Comparison of ENCODE assay signal across 1 cellular context in genomic region chr2:16168506-16169264, GRCh38.
TF ChIP-seq lines count a peak whose summit lies in the region.

No MANE protein-coding gene starts in this region.

TF ChIP-seq in GM23338, 12 proteins besides CTCF, POLR2A, EP300 and RAD21 (continued from another document):
- TF ChIP-seq, protein P1, sequence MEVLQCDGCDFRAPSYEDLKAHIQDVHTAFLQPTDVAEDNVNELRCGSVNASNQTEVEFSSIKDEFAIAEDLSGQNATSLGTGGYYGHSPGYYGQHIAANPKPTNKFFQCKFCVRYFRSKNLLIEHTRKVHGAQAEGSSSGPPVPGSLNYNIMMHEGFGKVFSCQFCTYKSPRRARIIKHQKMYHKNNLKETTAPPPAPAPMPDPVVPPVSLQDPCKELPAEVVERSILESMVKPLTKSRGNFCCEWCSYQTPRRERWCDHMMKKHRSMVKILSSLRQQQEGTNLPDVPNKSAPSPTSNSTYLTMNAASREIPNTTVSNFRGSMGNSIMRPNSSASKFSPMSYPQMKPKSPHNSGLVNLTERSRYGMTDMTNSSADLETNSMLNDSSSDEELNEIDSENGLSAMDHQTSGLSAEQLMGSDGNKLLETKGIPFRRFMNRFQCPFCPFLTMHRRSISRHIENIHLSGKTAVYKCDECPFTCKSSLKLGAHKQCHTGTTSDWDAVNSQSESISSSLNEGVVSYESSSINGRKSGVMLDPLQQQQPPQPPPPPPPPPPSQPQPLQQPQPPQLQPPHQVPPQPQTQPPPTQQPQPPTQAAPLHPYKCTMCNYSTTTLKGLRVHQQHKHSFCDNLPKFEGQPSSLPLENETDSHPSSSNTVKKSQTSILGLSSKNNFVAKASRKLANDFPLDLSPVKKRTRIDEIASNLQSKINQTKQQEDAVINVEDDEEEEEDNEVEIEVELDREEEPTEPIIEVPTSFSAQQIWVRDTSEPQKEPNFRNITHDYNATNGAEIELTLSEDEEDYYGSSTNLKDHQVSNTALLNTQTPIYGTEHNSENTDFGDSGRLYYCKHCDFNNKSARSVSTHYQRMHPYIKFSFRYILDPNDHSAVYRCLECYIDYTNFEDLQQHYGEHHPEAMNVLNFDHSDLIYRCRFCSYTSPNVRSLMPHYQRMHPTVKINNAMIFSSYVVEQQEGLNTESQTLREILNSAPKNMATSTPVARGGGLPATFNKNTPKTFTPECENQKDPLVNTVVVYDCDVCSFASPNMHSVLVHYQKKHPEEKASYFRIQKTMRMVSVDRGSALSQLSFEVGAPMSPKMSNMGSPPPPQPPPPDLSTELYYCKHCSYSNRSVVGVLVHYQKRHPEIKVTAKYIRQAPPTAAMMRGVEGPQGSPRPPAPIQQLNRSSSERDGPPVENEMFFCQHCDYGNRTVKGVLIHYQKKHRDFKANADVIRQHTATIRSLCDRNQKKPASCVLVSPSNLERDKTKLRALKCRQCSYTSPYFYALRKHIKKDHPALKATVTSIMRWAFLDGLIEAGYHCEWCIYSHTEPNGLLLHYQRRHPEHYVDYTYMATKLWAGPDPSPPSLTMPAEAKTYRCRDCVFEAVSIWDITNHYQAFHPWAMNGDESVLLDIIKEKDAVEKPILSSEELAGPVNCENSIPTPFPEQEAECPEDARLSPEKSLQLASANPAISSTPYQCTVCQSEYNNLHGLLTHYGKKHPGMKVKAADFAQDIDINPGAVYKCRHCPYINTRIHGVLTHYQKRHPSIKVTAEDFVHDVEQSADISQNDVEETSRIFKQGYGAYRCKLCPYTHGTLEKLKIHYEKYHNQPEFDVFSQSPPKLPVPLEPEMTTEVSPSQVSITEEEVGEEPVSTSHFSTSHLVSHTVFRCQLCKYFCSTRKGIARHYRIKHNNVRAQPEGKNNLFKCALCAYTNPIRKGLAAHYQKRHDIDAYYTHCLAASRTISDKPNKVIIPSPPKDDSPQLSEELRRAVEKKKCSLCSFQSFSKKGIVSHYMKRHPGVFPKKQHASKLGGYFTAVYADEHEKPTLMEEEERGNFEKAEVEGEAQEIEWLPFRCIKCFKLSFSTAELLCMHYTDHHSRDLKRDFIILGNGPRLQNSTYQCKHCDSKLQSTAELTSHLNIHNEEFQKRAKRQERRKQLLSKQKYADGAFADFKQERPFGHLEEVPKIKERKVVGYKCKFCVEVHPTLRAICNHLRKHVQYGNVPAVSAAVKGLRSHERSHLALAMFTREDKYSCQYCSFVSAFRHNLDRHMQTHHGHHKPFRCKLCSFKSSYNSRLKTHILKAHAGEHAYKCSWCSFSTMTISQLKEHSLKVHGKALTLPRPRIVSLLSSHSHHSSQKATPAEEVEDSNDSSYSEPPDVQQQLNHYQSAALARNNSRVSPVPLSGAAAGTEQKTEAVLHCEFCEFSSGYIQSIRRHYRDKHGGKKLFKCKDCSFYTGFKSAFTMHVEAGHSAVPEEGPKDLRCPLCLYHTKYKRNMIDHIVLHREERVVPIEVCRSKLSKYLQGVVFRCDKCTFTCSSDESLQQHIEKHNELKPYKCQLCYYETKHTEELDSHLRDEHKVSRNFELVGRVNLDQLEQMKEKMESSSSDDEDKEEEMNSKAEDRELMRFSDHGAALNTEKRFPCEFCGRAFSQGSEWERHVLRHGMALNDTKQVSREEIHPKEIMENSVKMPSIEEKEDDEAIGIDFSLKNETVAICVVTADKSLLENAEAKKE (CRISPR knock-in tag; IDR thresholded peaks at IDR 0.05), result no peak
- TF ChIP-seq JUNB (IDR thresholded peaks at IDR 0.05; ENCODE audit: unreplicated experiment), result no peak
- TF ChIP-seq REST (IDR thresholded peaks at IDR 0.05; ENCODE audit: unreplicated experiment), result no peak
- TF ChIP-seq ZNF114 (CRISPR knock-in tag; IDR thresholded peaks at IDR 0.05), result no peak
- no peak for TF ChIP-seq ZNF331 (CRISPR knock-in tag; IDR thresholded peaks at IDR 0.05; ENCODE audit: low read depth)
- no peak for TF ChIP-seq NANOG (IDR thresholded peaks at IDR 0.05; ENCODE audit: borderline replicate concordance)
- TF ChIP-seq EZH2 (IDR thresholded peaks at IDR 0.05; ENCODE audit: low read depth, unreplicated experiment), result no peak
- no peak for TF ChIP-seq CREB1 (CRISPR knock-in tag; IDR thresholded peaks at IDR 0.05; ENCODE audit: low read depth)
- no peak for TF ChIP-seq POLR2AphosphoS5 (IDR thresholded peaks at IDR 0.05; ENCODE audit: low read depth)
